In the genomic region with DNA sequence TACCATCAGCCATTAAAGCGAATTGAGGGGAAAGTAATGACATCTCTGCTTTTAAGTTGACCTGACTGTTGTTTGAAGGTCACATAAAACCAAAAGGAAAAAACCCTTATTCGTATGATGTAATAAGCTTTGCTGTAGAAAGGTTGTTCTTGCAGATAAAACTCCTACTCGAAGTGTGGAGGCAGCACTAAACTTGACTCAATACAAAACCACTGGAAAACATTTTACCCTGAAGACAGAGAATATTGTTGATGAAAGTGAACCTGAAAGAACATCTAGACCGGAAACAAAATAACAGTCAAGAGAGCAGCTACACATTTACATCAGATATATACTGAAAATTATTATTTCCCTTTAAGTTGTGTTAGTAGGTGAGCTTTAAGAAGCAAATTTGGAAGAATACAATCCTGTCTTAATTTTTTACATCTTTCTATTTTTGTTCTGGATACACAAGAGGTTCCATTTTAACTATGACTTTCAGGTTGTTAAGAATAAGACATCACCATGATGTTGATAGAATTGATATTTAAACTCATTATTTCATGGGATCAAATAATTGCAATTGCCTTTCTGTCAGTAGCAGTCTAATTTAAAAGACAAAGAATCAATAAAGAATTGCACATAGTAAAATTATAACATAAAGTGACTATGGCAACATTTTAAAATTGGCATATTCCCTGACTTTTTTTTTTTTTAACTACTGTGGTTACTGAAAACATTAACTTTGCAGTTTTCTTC, we compare ENCODE assay signal across 1 cellular context.
TF ChIP-seq lines count a peak whose summit lies in the region.

No MANE protein-coding gene starts in this region.

TF ChIP-seq in GM12878, 131 proteins besides CTCF, POLR2A, EP300 and RAD21:
- TF ChIP-seq, protein P1, sequence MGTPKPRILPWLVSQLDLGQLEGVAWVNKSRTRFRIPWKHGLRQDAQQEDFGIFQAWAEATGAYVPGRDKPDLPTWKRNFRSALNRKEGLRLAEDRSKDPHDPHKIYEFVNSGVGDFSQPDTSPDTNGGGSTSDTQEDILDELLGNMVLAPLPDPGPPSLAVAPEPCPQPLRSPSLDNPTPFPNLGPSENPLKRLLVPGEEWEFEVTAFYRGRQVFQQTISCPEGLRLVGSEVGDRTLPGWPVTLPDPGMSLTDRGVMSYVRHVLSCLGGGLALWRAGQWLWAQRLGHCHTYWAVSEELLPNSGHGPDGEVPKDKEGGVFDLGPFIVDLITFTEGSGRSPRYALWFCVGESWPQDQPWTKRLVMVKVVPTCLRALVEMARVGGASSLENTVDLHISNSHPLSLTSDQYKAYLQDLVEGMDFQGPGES (IDR thresholded peaks at IDR 0.05) = no peak
- TF ChIP-seq ZNF274 (IDR thresholded peaks at IDR 0.05; ENCODE audit: insufficient read depth, insufficient read length) = no peak
- TF ChIP-seq, protein P2, sequence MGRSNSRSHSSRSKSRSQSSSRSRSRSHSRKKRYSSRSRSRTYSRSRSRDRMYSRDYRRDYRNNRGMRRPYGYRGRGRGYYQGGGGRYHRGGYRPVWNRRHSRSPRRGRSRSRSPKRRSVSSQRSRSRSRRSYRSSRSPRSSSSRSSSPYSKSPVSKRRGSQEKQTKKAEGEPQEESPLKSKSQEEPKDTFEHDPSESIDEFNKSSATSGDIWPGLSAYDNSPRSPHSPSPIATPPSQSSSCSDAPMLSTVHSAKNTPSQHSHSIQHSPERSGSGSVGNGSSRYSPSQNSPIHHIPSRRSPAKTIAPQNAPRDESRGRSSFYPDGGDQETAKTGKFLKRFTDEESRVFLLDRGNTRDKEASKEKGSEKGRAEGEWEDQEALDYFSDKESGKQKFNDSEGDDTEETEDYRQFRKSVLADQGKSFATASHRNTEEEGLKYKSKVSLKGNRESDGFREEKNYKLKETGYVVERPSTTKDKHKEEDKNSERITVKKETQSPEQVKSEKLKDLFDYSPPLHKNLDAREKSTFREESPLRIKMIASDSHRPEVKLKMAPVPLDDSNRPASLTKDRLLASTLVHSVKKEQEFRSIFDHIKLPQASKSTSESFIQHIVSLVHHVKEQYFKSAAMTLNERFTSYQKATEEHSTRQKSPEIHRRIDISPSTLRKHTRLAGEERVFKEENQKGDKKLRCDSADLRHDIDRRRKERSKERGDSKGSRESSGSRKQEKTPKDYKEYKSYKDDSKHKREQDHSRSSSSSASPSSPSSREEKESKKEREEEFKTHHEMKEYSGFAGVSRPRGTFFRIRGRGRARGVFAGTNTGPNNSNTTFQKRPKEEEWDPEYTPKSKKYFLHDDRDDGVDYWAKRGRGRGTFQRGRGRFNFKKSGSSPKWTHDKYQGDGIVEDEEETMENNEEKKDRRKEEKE (IDR thresholded peaks at IDR 0.05) = no peak
- TF ChIP-seq ZNF24 (IDR thresholded peaks at IDR 0.05) = no peak
